8 cellular contexts compared by ENCODE assay signal in genomic region chr10:16521311-16522016, GRCh38. TPM values are rescaled to one million over a fixed set of nuclear protein-coding genes. Genes with fewer than 3 reads are reported as not detected.
DNase-seq lines count a peak whose midpoint lies in the region; ATAC-seq and TF ChIP-seq lines count a peak whose summit lies in the region.

Gene C1QL3 (minus strand): TSS chr10:16521879. CDS start chr10:16521065, 814 bp downstream.

- H3K9me2 ChIP-seq in MM.1S (replicated peaks; ENCODE audit: insufficient read depth, low read length): no peaks in the 10 kb centered on the region

- H3K4me3 Mint-ChIP-seq in activated CD8-positive, alpha-beta T cell treated with anti-CD3 and anti-CD28 coated beads, Interleukin-2, amount 10 ng/mL, durations not matched to agents 7 days and 5 days: peak within 1 kb of the TSS; percentile 76
- peak within 1 kb of the TSS; percentile 75 for H3K4me3 Mint-ChIP-seq in osteocyte (ENCODE audit: unreplicated experiment)

- peaks cover 3% of the 10 kb centered on the region for H3K36me3 Mint-ChIP-seq in activated CD8-positive, alpha-beta T cell treated with anti-CD3 and anti-CD28 coated beads, Interleukin-2, amount 10 ng/mL, durations not matched to agents 7 days and 5 days (ENCODE audit: low read depth)
- no peaks in the 10 kb centered on the region for H3K36me3 Mint-ChIP-seq in osteocyte (ENCODE audit: unreplicated experiment)

- CTCF ChIA-PET in AG04450 (lab: Charles Lee): interaction anchor here (0.6 to 1.0 kb wide), 3 partner anchors 204 to 1264 kb away, joined by 3 to 4 read pairs (median 3); no protein-coding TSS in a partner anchor
- CTCF ChIA-PET in activated CD8-positive, alpha-beta T cell treated with anti-CD3 and anti-CD28 coated beads, Interleukin-2, amount 10 ng/mL, durations not matched to agents 7 days and 5 days (lab: Charles Lee): interaction anchor here (1.3 kb wide), 1 partner anchor 68 kb away, joined by 3 read pairs; no protein-coding TSS in a partner anchor

- H3K4me1 Mint-ChIP-seq in activated CD8-positive, alpha-beta T cell treated with anti-CD3 and anti-CD28 coated beads, Interleukin-2, amount 10 ng/mL, durations not matched to agents 7 days and 5 days (ENCODE audit: low read depth): peaks cover 10% of the 10 kb centered on the region
- H3K4me1 Mint-ChIP-seq in osteocyte (ENCODE audit: unreplicated experiment): peaks cover 14% of the 10 kb centered on the region

- H3K4me2 ChIP-seq in MM.1S (ENCODE audit: low read depth, low read length): no peak within 1 kb of the TSS

- peak; percentile 30 for ATAC-seq in GM18868 (IDR thresholded peaks at IDR 0.05; ENCODE audit: unreplicated experiment)
- peak; percentile 35 for ATAC-seq in HG03139 (IDR thresholded peaks at IDR 0.05; ENCODE audit: unreplicated experiment)
- ATAC-seq in activated CD8-positive, alpha-beta T cell treated with anti-CD3 and anti-CD28 coated beads, Interleukin-2, amount 10 ng/mL, durations not matched to agents 7 days and 5 days: peak; percentile 67

- H3K27me3 Mint-ChIP-seq in activated CD8-positive, alpha-beta T cell treated with anti-CD3 and anti-CD28 coated beads, Interleukin-2, amount 10 ng/mL, durations not matched to agents 7 days and 5 days (ENCODE audit: low read depth): peaks cover 41% of the 10 kb centered on the region
- peaks cover 82% of the 10 kb centered on the region for H3K27me3 Mint-ChIP-seq in osteocyte (ENCODE audit: unreplicated experiment)

- H3K27ac Mint-ChIP-seq in activated CD8-positive, alpha-beta T cell treated with anti-CD3 and anti-CD28 coated beads, Interleukin-2, amount 10 ng/mL, durations not matched to agents 7 days and 5 days: no peak within 1 kb of the TSS
- H3K27ac Mint-ChIP-seq in osteocyte (ENCODE audit: unreplicated experiment): no peak within 1 kb of the TSS

- H3K4me1 ChIP-seq in MM.1S (ENCODE audit: low read length): no peaks in the 10 kb centered on the region

- no peaks in the 10 kb centered on the region for H3K79me2 ChIP-seq in MM.1S (ENCODE audit: low read length)

- H3K9me3 ChIP-seq in AG04450 (ENCODE audit: control insufficient read depth, insufficient read depth, low read length): no peaks in the 10 kb centered on the region; the same call in 1 of the 2 replicates
- no peaks in the 10 kb centered on the region for H3K9me3 ChIP-seq in MM.1S (replicated peaks; ENCODE audit: insufficient read depth, low read length)

- H3K9me3 Mint-ChIP-seq in activated CD8-positive, alpha-beta T cell treated with anti-CD3 and anti-CD28 coated beads, Interleukin-2, amount 10 ng/mL, durations not matched to agents 7 days and 5 days (ENCODE audit: insufficient read depth): no peaks in the 10 kb centered on the region
- H3K9me3 Mint-ChIP-seq in osteocyte (ENCODE audit: unreplicated experiment): no peaks in the 10 kb centered on the region

- DNase-seq in AG04450 (ENCODE audit: low read depth, low spot score) (no peak), fibroblast of the aortic adventitia (ENCODE audit: low read depth) (peak; percentile 15), osteocyte (ENCODE audit: extremely low spot score, unreplicated experiment) (no peak), MM.1S (no peak), AML-193 (lab: John Stamatoyannopoulos, UW) (no peak)
- peak; percentile 56 for DNase-seq in activated CD8-positive, alpha-beta T cell treated with anti-CD3 and anti-CD28 coated beads, Interleukin-2, amount 10 ng/mL, durations not matched to agents 7 days and 5 days

- H3F3A ChIP-seq in MM.1S (ENCODE audit: insufficient read depth, low read length): no peaks in the 10 kb centered on the region

- no peaks in the 10 kb centered on the region for H4K20me1 ChIP-seq in MM.1S (ENCODE audit: insufficient read depth, low read length)

- TF ChIP-seq CTCF in AG04450 (IDR thresholded peaks at IDR 0.05; ENCODE audit: low read depth, low read length) (no peak), fibroblast of the aortic adventitia (IDR thresholded peaks at IDR 0.05; ENCODE audit: insufficient read depth, low read length) (no peak), osteocyte (IDR thresholded peaks at IDR 0.05) (no peak), MM.1S (IDR thresholded peaks at IDR 0.05; ENCODE audit: low read length) (no peak)

- H3K4me3 ChIP-seq in AG04450 (ENCODE audit: low read depth, low read length): peak within 1 kb of the TSS; percentile 51
- peak within 1 kb of the TSS; percentile 57 for H3K4me3 ChIP-seq in fibroblast of the aortic adventitia (ENCODE audit: low read depth, low read length)
- H3K4me3 ChIP-seq in MM.1S (ENCODE audit: low read length): no peak within 1 kb of the TSS

- no peak within 1 kb of the TSS for H2AFZ ChIP-seq in MM.1S (ENCODE audit: low read length)

- H3K27ac ChIP-seq in AG04450 (ENCODE audit: low read depth, low read length) (no peak within 1 kb of the TSS), MM.1S (ENCODE audit: low read length) (no peak within 1 kb of the TSS)

- no peak within 1 kb of the TSS for H3K9ac ChIP-seq in MM.1S (ENCODE audit: low read length)

- peaks cover 41% of the 10 kb centered on the region for H3K27me3 ChIP-seq in AG04450 (ENCODE audit: control insufficient read depth, insufficient read depth, low read length)
- H3K27me3 ChIP-seq in MM.1S (replicated peaks; ENCODE audit: insufficient read depth, low read length): no peaks in the 10 kb centered on the region

- POLR2A ChIA-PET in AG04450 (lab: Yijun Ruan, JAX): no interaction called here
- POLR2A ChIA-PET in activated CD8-positive, alpha-beta T cell treated with anti-CD3 and anti-CD28 coated beads, Interleukin-2, amount 10 ng/mL, durations not matched to agents 7 days and 5 days (lab: Charles Lee): interaction anchor here (0.5 to 0.6 kb wide), 2 partner anchors 75 to 321 kb away, joined by 3 to 4 read pairs; no protein-coding TSS in a partner anchor

- H3K36me3 ChIP-seq in MM.1S (replicated peaks; ENCODE audit: insufficient read depth, low read length): no peaks in the 10 kb centered on the region

RNA-seq across cellular contexts. Expression of gene C1QL3, which starts in this region (rescaled TPM):
- not detected in 2 replicates for polyA plus RNA-seq in AG04450 (2011; rRNA removed)
- not detected in 2 replicates for polyA minus RNA-seq in AG04450 (2011; rRNA and poly(A)+ RNA removed)
- total RNA-seq in activated CD8-positive, alpha-beta T cell treated with anti-CD3 and anti-CD28 coated beads, Interleukin-2, amount 10 ng/mL, durations not matched to agents 7 days and 5 days: not detected
- total RNA-seq in fibroblast of the aortic adventitia (ENCODE audit: low replicate concordance) (0.09 TPM in 1 of 2 replicates, not detected in the other), osteocyte (not detected in 2 replicates)

Comparison
In these comparisons a context has a peak if more than half of its experiments do, and no peak if none do; other contexts are left out.
1. Peak in DNase-seq and ATAC-seq in activated CD8-positive, alpha-beta T cell treated with anti-CD3 and anti-CD28 coated beads, Interleukin-2, amount 10 ng/mL, durations not matched to agents 7 days and 5 days; RNA of the gene not detected or under 1 TPM.
2. Peak in DNase-seq and H3K4me3 ChIP-seq in fibroblast of the aortic adventitia; RNA of the gene not detected or under 1 TPM.